ENCODE assay signal across 7 cellular contexts in genomic region chr2:223079925-223080324, GRCh38. TPM values are rescaled to one million over a fixed set of nuclear protein-coding genes. Genes with fewer than 3 reads are reported as not detected.
"Had no signal": no experiment of that assay in that cellular context is flagged by ENCODE, and none has a peak within 500 bp of the region (broad histone marks: within the 10 kb centered on the region; RNA-seq: fewer than 3 reads in every experiment).

No MANE protein-coding gene starts in this region.

- DNase-seq: IMR-90, KBM-7, KG1 had no signal

- H3K27ac ChIP-seq: HL-60 had no signal

RNA-seq across cellular contexts. Expression of gene KCNE4, which starts 27.9 kb away (rescaled TPM):
- total RNA-seq: HT-29, HT1080 had no signal
- polyA plus RNA-seq: IgD-negative memory B cell had no signal
